In the genomic region with DNA sequence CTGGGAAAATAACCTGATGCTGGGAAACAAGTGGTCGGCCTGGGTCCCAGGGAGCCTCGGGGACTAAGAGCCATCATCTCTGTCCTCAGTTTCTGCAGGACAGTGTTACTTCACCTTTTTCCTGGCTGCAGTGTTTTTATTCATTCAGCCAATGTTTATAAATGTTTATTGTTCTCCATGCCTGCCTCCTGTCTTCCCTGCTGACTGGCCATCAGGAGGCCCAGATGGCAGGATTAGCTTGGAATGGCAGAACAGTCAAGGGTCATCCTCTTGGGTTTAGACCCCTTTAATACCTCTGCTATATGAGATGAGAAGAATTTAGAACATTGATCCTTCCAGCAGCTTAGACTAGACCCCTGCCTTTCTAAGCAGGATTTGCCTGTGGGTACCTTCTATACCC, we compare ENCODE assay signal across 14 cellular contexts. TPM values are rescaled to one million over a fixed set of nuclear protein-coding genes. Genes with fewer than 3 reads are reported as not detected.
DNase-seq lines count a peak whose midpoint lies in the region; ATAC-seq and TF ChIP-seq lines count a peak whose summit lies in the region.
"Had no signal": no experiment of that assay in that cellular context is flagged by ENCODE, and none has a peak within 500 bp of the region (broad histone marks: within the 10 kb centered on the region; RNA-seq: fewer than 3 reads in every experiment).

No MANE protein-coding gene starts in this region.

- H3K36me3 ChIP-seq in right atrium auricular region: peaks cover 7% of the 10 kb centered on the region

- no peak overlapping the region for H3K4me3 ChIP-seq in right atrium auricular region
- no peak overlapping the region for H3K4me3 ChIP-seq in right cardiac atrium (ENCODE audit: low read length)

- peaks cover 10% of the 10 kb centered on the region for H3K36me3 Mint-ChIP-seq in type B pancreatic cell

- no peak for ATAC-seq in right cardiac atrium
- ATAC-seq in GM21619 (IDR thresholded peaks at IDR 0.05; ENCODE audit: unreplicated experiment): no peak

- H3K9me3 Mint-ChIP-seq in type B pancreatic cell: peaks cover 3% of the 10 kb centered on the region

- no peaks in the 10 kb centered on the region for H3K27me3 Mint-ChIP-seq in type B pancreatic cell

- H3K4me1 ChIP-seq in right atrium auricular region (peaks cover 0 to 94% of the 10 kb centered on the region in 2 donors), right cardiac atrium (ENCODE audit: control insufficient read depth, insufficient read depth, low read length) (peaks cover 66% of the 10 kb centered on the region)

- intact Hi-C loops in cardiac septum (cut with DNase I): no loop called here
- intact Hi-C loops in right cardiac atrium (cut with DNase I): no loop called here

- WGBS in right cardiac atrium: 93% methylated on average over 2 of the region's 2 CpGs

- H3K9me3 ChIP-seq in right atrium auricular region (no peaks in the 10 kb centered on the region), right cardiac atrium (ENCODE audit: control insufficient read depth, low read length) (no peaks in the 10 kb centered on the region)
- H3K9me3 ChIP-seq: SK-N-SH had no signal

- H3K4me1 Mint-ChIP-seq in type B pancreatic cell (ENCODE audit: unreplicated experiment): peaks cover 59% of the 10 kb centered on the region

- H3K27ac ChIP-seq in right atrium auricular region (peak overlapping the region; percentile 97 to 98), right cardiac atrium (ENCODE audit: low read length) (peak overlapping the region; percentile 71)

- H3K4me3 Mint-ChIP-seq in type B pancreatic cell: no peak overlapping the region

- TF ChIP-seq CTCF in right atrium auricular region (IDR thresholded peaks at IDR 0.05) (no peak), type B pancreatic cell (conservative IDR thresholded peaks at IDR 0.05) (no peak)

- no peaks in the 10 kb centered on the region for H3K27me3 ChIP-seq in right atrium auricular region
- H3K27me3 ChIP-seq in right cardiac atrium (ENCODE audit: control insufficient read depth, insufficient read depth): no peaks in the 10 kb centered on the region

- peak overlapping the region; percentile 49 for H3K27ac Mint-ChIP-seq in type B pancreatic cell

- no peak for DNase-seq in right atrium auricular region (ENCODE audit: low spot score)
- DNase-seq in cardiac septum (ENCODE audit: low spot score): no peak
- DNase-seq in NCI-H82 (lab: John Stamatoyannopoulos, UW): peak; percentile 84
- no peak for DNase-seq in right cardiac atrium
- DNase-seq in type B pancreatic cell (ENCODE audit: extremely low spot score, unreplicated experiment): no peak
- no peak for DNase-seq in NCI-H146 treated with DMSO at 0.1 percent for 48 hours (lab: John Stamatoyannopoulos, UW; ENCODE audit: unreplicated experiment)
- no peak for DNase-seq in NCI-H1694 (lab: John Stamatoyannopoulos, UW)
- DNase-seq: ACHN, Karpas-422, MM.1S, NCI-H2029, NCI-H510A, SK-N-SH had no signal

RNA-seq across cellular contexts. Expression of gene MAPKAPK2, which starts 13.3 kb away (rescaled TPM):
- 100 to 1,000 TPM; 136 to 158 TPM for total RNA-seq in right atrium auricular region
- total RNA-seq in cardiac septum: 242 TPM
- total RNA-seq in right cardiac atrium: 100 to 1,000 TPM; 192 to 221 (median 216) TPM
- polyA plus RNA-seq in right cardiac atrium: 129 TPM
- 62.3 and 63.1 TPM in 2 replicates for total RNA-seq in type B pancreatic cell (ENCODE audit: low replicate concordance)
